In the genomic region with DNA sequence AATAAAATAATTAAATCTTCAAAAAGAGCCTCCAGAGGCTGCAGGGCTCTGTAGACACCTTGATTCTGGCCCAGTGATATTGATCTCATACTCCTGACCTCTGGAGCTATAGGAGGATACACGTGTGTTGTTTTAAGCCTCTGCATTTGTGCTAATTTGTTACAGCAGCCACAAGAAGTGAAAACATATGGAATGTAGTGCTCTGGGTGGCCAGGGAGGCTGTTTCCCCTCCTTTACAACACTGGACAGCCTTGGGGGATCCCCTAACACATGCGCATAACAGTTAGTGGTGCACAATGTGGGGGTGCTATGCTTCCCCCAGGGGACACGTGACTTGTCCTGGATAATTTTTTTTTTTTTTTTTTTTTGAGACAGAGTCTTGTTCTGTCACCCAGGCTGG, we compare ENCODE assay signal across 23 cellular contexts. TPM values are rescaled to one million over a fixed set of nuclear protein-coding genes. Genes with fewer than 3 reads are reported as not detected.
A peak's percentile ranks its signal among the peaks of the same experiment; 100 is the strongest.
DNase-seq lines count a peak whose midpoint lies in the region; ATAC-seq, FAIRE-seq and TF ChIP-seq lines count a peak whose summit lies in the region.
"Had no signal": no experiment of that assay in that cellular context is flagged by ENCODE, and none has a peak within 500 bp of the region (broad histone marks: within the 10 kb centered on the region; RNA-seq: fewer than 3 reads in every experiment).

No MANE protein-coding gene starts in this region.

- no peak overlapping the region for H3K4me3 Mint-ChIP-seq in GM23338
- H3K4me3 Mint-ChIP-seq: T-helper 17 cell had no signal

- SMC1A ChIA-PET in GM12878 (lab: Charles Lee; ENCODE audit: uncharacterized antibody, unreplicated experiment), result no interaction called here

- no peak overlapping the region for H3K9ac ChIP-seq in GM12878 (ENCODE audit: control insufficient read depth, insufficient read depth, low read length)
- H3K9ac ChIP-seq: BLaER1 had no signal

- H3K36me3 ChIP-seq in GM23338 (ENCODE audit: insufficient read depth), result no peaks in the 10 kb centered on the region
- H3K36me3 ChIP-seq in GM12878 (ENCODE audit: control insufficient read depth in 2 of 2, insufficient read depth in 2 of 2, low read length in 1 of 2), result no peaks in the 10 kb centered on the region
- H3K36me3 ChIP-seq: BLaER1 had no signal

- peaks cover 3% of the 10 kb centered on the region; the same call in 1 of the 3 replicates for H3K9me3 Mint-ChIP-seq in GM23338
- H3K9me3 Mint-ChIP-seq: CD4-positive, CD25-positive, alpha-beta regulatory T cell had no signal

- H4K20me1 ChIP-seq in GM23338 (replicated peaks; ENCODE audit: insufficient read depth) (no peaks in the 10 kb centered on the region), GM12878 (ENCODE audit: control insufficient read depth, insufficient read depth) (no peaks in the 10 kb centered on the region)
- H4K20me1 ChIP-seq: BLaER1 had no signal

- peaks cover 16% of the 10 kb centered on the region for H3K4me1 Mint-ChIP-seq in GM23338

- DNase-seq in GM23338 (ENCODE audit: low spot score), result no peak
- DNase-seq in SK-N-DZ (ENCODE audit: low spot score), result peak; percentile 76
- DNase-seq in GM12878 (ENCODE audit: low read depth, low spot score), result no peak
- no peak for DNase-seq in SW 1271 (lab: John Stamatoyannopoulos, UW)
- no peak for DNase-seq in LoVo (ENCODE audit: low spot score)
- no peak for DNase-seq in putamen (ENCODE audit: low spot score)
- DNase-seq: CD4-positive, CD25-positive, alpha-beta regulatory T cell; DMS153; DND-41; KG1; MM.1S; NCI-H2029 treated with DMSO at 0.1 percent for 48 hours; NCI-H446 treated with DMSO at 0.1 percent for 48 hours; NCI-H526; NK-92 treated with Interleukin-12 subunit alpha and Interleukin-12 subunit beta, amount 100 ng/mL, for 24 hours; Right ventricle myocardium superior; RPMI8226; T-helper 17 cell had no signal

- H2AFZ ChIP-seq in GM23338 (peak overlapping the region; percentile 61; the same call in 1 of the 2 replicates), GM12878 (ENCODE audit: control insufficient read depth, low read depth, low read length) (no peak overlapping the region)

- H3K27ac Mint-ChIP-seq in GM23338, result peak overlapping the region; percentile 58; the same call in 1 of the 2 replicates
- H3K27ac Mint-ChIP-seq: T-helper 17 cell had no signal

- CTCF ChIA-PET in GM12878 (lab: Yijun Ruan, JAX), result no interaction called here

- RAD21 ChIA-PET in GM12878 (lab: Charles Lee; ENCODE audit: unreplicated experiment), result no interaction called here

- no peak for FAIRE-seq in GM12878 (lab: Jason Lieb, UNC)
- FAIRE-seq: H54 had no signal

- ATAC-seq in GM23338, result no peak
- no peak for ATAC-seq in GM12878
- ATAC-seq: T-helper 17 cell had no signal

- peaks cover 8% of the 10 kb centered on the region; the same call in 2 of the 3 replicates for H3K36me3 Mint-ChIP-seq in GM23338 (ENCODE audit: low read depth)
- H3K36me3 Mint-ChIP-seq: CD4-positive, CD25-positive, alpha-beta regulatory T cell had no signal

- H3K4me3 ChIP-seq in GM23338, result no peak overlapping the region
- H3K4me3 ChIP-seq in GM12878, result no peak overlapping the region
- H3K4me3 ChIP-seq: BLaER1 had no signal

- H3K27me3 ChIP-seq in GM23338 (ENCODE audit: insufficient read depth), result no peaks in the 10 kb centered on the region
- no peaks in the 10 kb centered on the region for H3K27me3 ChIP-seq in GM12878 (replicated peaks in 1 of 2; ENCODE audit: control insufficient read depth in 2 of 2, insufficient read depth in 2 of 2, low read length in 1 of 2)
- H3K27me3 ChIP-seq: BLaER1 had no signal

- H3K79me2 ChIP-seq in GM23338 (replicated peaks; ENCODE audit: insufficient read depth) (peaks cover 2% of the 10 kb centered on the region; the same call in 1 of the 2 replicates), GM12878 (ENCODE audit: control insufficient read depth, insufficient read depth, low read length) (peaks cover 6% of the 10 kb centered on the region)

- no peak overlapping the region for H3K4me2 ChIP-seq in GM23338
- no peak overlapping the region for H3K4me2 ChIP-seq in GM12878 (ENCODE audit: control insufficient read depth, insufficient read depth)
- H3K4me2 ChIP-seq: BLaER1 had no signal

- BruUV-seq in GM12878 (replicated peaks; lab: Mats Ljungman, UMichigan), result no TSS peak

- no peak for TF ChIP-seq CTCF in GM23338 (conservative IDR thresholded peaks at IDR 0.05; ENCODE audit: low read depth in 2 of 2)
- no peak for TF ChIP-seq CTCF in GM12878 (IDR thresholded peaks at IDR 0.05 in 2 of 3, conservative IDR thresholded peaks at IDR 0.05 in 1 of 3; ENCODE audit: control insufficient read depth in 2 of 3, extremely low read depth in 1 of 3, insufficient read depth in 1 of 3, low read depth in 3 of 3, low read length in 3 of 3)

- H3F3A ChIP-seq in GM23338 (replicated peaks; ENCODE audit: low read depth), result peaks cover 17% of the 10 kb centered on the region; the same call in 1 of the 2 replicates

- no peaks in the 10 kb centered on the region for H3K9me3 ChIP-seq in GM12878 (replicated peaks; ENCODE audit: control insufficient read depth, insufficient read depth, low read length)
- H3K9me3 ChIP-seq: BLaER1 had no signal

- in situ Hi-C loops in GM12878 (cut with MboI), result no loop called here

- no peak for TF ChIP-seq POLR2A in GM12878 (IDR thresholded peaks at IDR 0.05; ENCODE audit: low read depth, low read length)

- TF ChIP-seq RAD21 in GM12878 (IDR thresholded peaks at IDR 0.05; ENCODE audit: insufficient read depth, low read depth, low read length), result no peak

- H3K4me1 ChIP-seq in GM23338 (ENCODE audit: insufficient read depth), result peaks cover 13% of the 10 kb centered on the region
- H3K4me1 ChIP-seq in GM12878 (ENCODE audit: control insufficient read depth, insufficient read depth, low read length), result 0 out of 2 replicates have a peak, but pooled peaks cover 2% of the 10 kb centered on the region

- POLR2A ChIA-PET in GM12878 (lab: Charles Lee), result interaction anchor here (0.7 kb wide), 1 partner anchor 205 kb away, joined by 3 read pairs; no protein-coding TSS in a partner anchor

- 23% methylated on average over 3 of the region's 3 CpGs for WGBS in GM12878 (ENCODE audit: insufficient coverage, insufficient replicate concordance, low lambda C conversion rate, missing lambda C conversion rate)

- H3K9me2 ChIP-seq in GM23338 (ENCODE audit: insufficient read depth), result no peaks in the 10 kb centered on the region

- H3K27ac ChIP-seq in GM23338 (ENCODE audit: low read depth) (no peak overlapping the region), GM12878 (ENCODE audit: control insufficient read depth, insufficient read depth) (no peak overlapping the region)
- H3K27ac ChIP-seq: BLaER1 had no signal

- no peak for TF ChIP-seq EP300 in GM12878 (IDR thresholded peaks at IDR 0.05; ENCODE audit: borderline replicate concordance in 1 of 2, control insufficient read depth in 1 of 2, low read depth in 2 of 2, low read length in 2 of 2)

- intact Hi-C loops in GM12878 (cut with micrococcal nuclease; ENCODE audit: unreplicated experiment), result no loop called here

- H3K27me3 Mint-ChIP-seq in GM23338 (ENCODE audit: insufficient read depth, low read depth, poor library complexity), result peaks cover 13% of the 10 kb centered on the region
- H3K27me3 Mint-ChIP-seq: CD4-positive, CD25-positive, alpha-beta regulatory T cell; T-helper 17 cell had no signal

RNA-seq across cellular contexts. Expression of gene ZNF500, which starts 4.7 kb away (rescaled TPM):
- 12.1 and 15.3 TPM in 2 replicates for total RNA-seq in GM23338 (2014; rRNA removed; shearing (Covaris generic))
- polyA plus RNA-seq in GM23338 (2016; fragmentation: Nextera tagmentation; extraction: Ambion mirVana) (5.3 and 5.8 TPM in 2 replicates), GM12878 (2011; rRNA removed) (2.5 and 4.9 TPM in 2 replicates), GM12878 (2014; fragmentation: Illumina TruSeq; extraction: Trizol) (1.3 and 3.2 TPM in 2 replicates), GM12878 (2014; fragmentation: Nextera tagmentation; extraction: Ambion mirVana) (1 to 10 TPM in 1 of 2 experiments, under 1 TPM in 1; 0.99 to 1.0 TPM), GM12878 (2014; rRNA removed) (6.4 and 8.2 TPM in 2 replicates), GM12878 (2016; fragmentation: Nextera tagmentation; extraction: Ambion mirVana) (1 to 10 TPM; 6.7 to 7.7 TPM)
- polyA plus RNA-seq in SK-N-DZ (2014; cell fraction: cytosol; rRNA removed), result 22.1 and 25.7 TPM in 2 replicates
- polyA plus RNA-seq in SK-N-DZ (2014; cell fraction: nucleus; rRNA removed), result 21.7 and 22.9 TPM in 2 replicates
- total RNA-seq in GM12878 (2013; cell fraction: nucleolus; rRNA removed), result 34.4 and 34.9 TPM in 2 replicates
- total RNA-seq in GM12878 (2014; rRNA removed) (6.2 and 7.1 TPM in 2 replicates), GM12878 (2014; rRNA removed; fragmentation: Illumina TruSeq; extraction: Trizol) (3.5 and 4.2 TPM in 2 replicates), GM12878 (2021) (9.5 and 13.1 TPM in 2 replicates)
- polyA plus RNA-seq in GM12878 (2011; ENCODE audit: low read depth), result 2.3 TPM
- 5.6 and 7.4 TPM in 2 replicates for polyA plus RNA-seq in GM12878 (2011; cell fraction: cytosol; rRNA removed)
- 11.2 and 13.0 TPM in 2 replicates for polyA plus RNA-seq in GM12878 (2011; cell fraction: nucleus; rRNA removed)
- 3.8 and 4.8 TPM in 2 replicates for polyA plus RNA-seq in GM12878 (2012)
- polyA minus RNA-seq in GM12878 (2011; rRNA and poly(A)+ RNA removed), result 5.9 and 8.9 TPM in 2 replicates
- 2.3 and 2.9 TPM in 2 replicates for polyA minus RNA-seq in GM12878 (2011; cell fraction: cytosol; rRNA and poly(A)+ RNA removed)
- polyA minus RNA-seq in GM12878 (2011; cell fraction: nucleus; rRNA and poly(A)+ RNA removed), result 4.4 and 11.5 TPM in 2 replicates

RNA-seq across cellular contexts. Expression of gene SEPTIN12, which starts 16.5 kb away (rescaled TPM):
- total RNA-seq in GM23338 (2014; rRNA removed; shearing (Covaris generic)), result not detected in 2 replicates
- polyA plus RNA-seq in GM23338 (2016; fragmentation: Nextera tagmentation; extraction: Ambion mirVana) (not detected in 2 replicates), GM12878 (2011; rRNA removed) (not detected in 2 replicates), GM12878 (2014; fragmentation: Illumina TruSeq; extraction: Trizol) (not detected in 2 replicates), GM12878 (2014; fragmentation: Nextera tagmentation; extraction: Ambion mirVana) (not detected), GM12878 (2014; rRNA removed) (not detected in 2 replicates), GM12878 (2016; fragmentation: Nextera tagmentation; extraction: Ambion mirVana) (not detected)
- not detected in 2 replicates for polyA plus RNA-seq in SK-N-DZ (2014; cell fraction: cytosol; rRNA removed)
- 0.61 TPM in 1 of 2 replicates, not detected in the other for polyA plus RNA-seq in SK-N-DZ (2014; cell fraction: nucleus; rRNA removed)
- not detected in 2 replicates for total RNA-seq in GM12878 (2013; cell fraction: nucleolus; rRNA removed)
- total RNA-seq in GM12878 (2014; rRNA removed) (not detected in 2 replicates), GM12878 (2014; rRNA removed; fragmentation: Illumina TruSeq; extraction: Trizol) (not detected in 2 replicates), GM12878 (2021) (not detected in 2 replicates)
- polyA plus RNA-seq in GM12878 (2011; ENCODE audit: low read depth), result not detected
- polyA plus RNA-seq in GM12878 (2011; cell fraction: cytosol; rRNA removed), result not detected in 2 replicates
- polyA plus RNA-seq in GM12878 (2011; cell fraction: nucleus; rRNA removed), result 0.24 TPM in 1 of 2 replicates, not detected in the other
- not detected in 2 replicates for polyA plus RNA-seq in GM12878 (2012)
- not detected in 2 replicates for polyA minus RNA-seq in GM12878 (2011; rRNA and poly(A)+ RNA removed)
- polyA minus RNA-seq in GM12878 (2011; cell fraction: cytosol; rRNA and poly(A)+ RNA removed), result not detected in 2 replicates
- polyA minus RNA-seq in GM12878 (2011; cell fraction: nucleus; rRNA and poly(A)+ RNA removed), result not detected in 2 replicates
- total RNA-seq: A172, HT-29, Right ventricle myocardium superior, SK-MEL-5, T-helper 17 cell had no signal
- polyA plus RNA-seq: CD4-positive, CD25-positive, alpha-beta regulatory T cell had no signal

RNA-seq across cellular contexts. Expression of gene SMIM22, which starts 23.5 kb away (rescaled TPM):
- total RNA-seq in GM23338 (2014; rRNA removed; shearing (Covaris generic)), result not detected in 2 replicates
- polyA plus RNA-seq in GM23338 (2016; fragmentation: Nextera tagmentation; extraction: Ambion mirVana) (1.3 and 1.4 TPM in 2 replicates), GM12878 (2011; rRNA removed) (0.26 and 0.83 TPM in 2 replicates), GM12878 (2014; fragmentation: Illumina TruSeq; extraction: Trizol) (not detected in 2 replicates), GM12878 (2014; fragmentation: Nextera tagmentation; extraction: Ambion mirVana) (not detected), GM12878 (2014; rRNA removed) (not detected in 2 replicates), GM12878 (2016; fragmentation: Nextera tagmentation; extraction: Ambion mirVana) (not detected)
- not detected in 2 replicates for polyA plus RNA-seq in SK-N-DZ (2014; cell fraction: cytosol; rRNA removed)
- not detected in 2 replicates for polyA plus RNA-seq in SK-N-DZ (2014; cell fraction: nucleus; rRNA removed)
- not detected in 2 replicates for total RNA-seq in GM12878 (2013; cell fraction: nucleolus; rRNA removed)
- total RNA-seq in GM12878 (2014; rRNA removed) (not detected in 2 replicates), GM12878 (2014; rRNA removed; fragmentation: Illumina TruSeq; extraction: Trizol) (not detected in 2 replicates), GM12878 (2021) (0.61 TPM in 1 of 2 replicates, not detected in the other)
- polyA plus RNA-seq in GM12878 (2011; ENCODE audit: low read depth), result not detected
- polyA plus RNA-seq in GM12878 (2011; cell fraction: cytosol; rRNA removed), result 1.3 TPM in 2 replicates
- 1.5 and 2.1 TPM in 2 replicates for polyA plus RNA-seq in GM12878 (2011; cell fraction: nucleus; rRNA removed)
- polyA plus RNA-seq in GM12878 (2012), result not detected in 2 replicates
- not detected in 2 replicates for polyA minus RNA-seq in GM12878 (2011; rRNA and poly(A)+ RNA removed)
- not detected in 2 replicates for polyA minus RNA-seq in GM12878 (2011; cell fraction: cytosol; rRNA and poly(A)+ RNA removed)
- not detected in 2 replicates for polyA minus RNA-seq in GM12878 (2011; cell fraction: nucleus; rRNA and poly(A)+ RNA removed)
- total RNA-seq: A172; CD4-positive, CD25-positive, alpha-beta regulatory T cell; Right ventricle myocardium superior; SK-MEL-5; T-helper 17 cell had no signal
- polyA plus RNA-seq: CD4-positive, CD25-positive, alpha-beta regulatory T cell had no signal

RNA-seq across cellular contexts. Expression of gene ROGDI, which starts 30.8 kb away (rescaled TPM):
- total RNA-seq in GM23338 (2014; rRNA removed; shearing (Covaris generic)), result 23.3 and 38.8 TPM in 2 replicates
- polyA plus RNA-seq in GM23338 (2016; fragmentation: Nextera tagmentation; extraction: Ambion mirVana) (30.3 and 31.9 TPM in 2 replicates), GM12878 (2011; rRNA removed) (8.5 and 12.9 TPM in 2 replicates), GM12878 (2014; fragmentation: Illumina TruSeq; extraction: Trizol) (1.9 and 7.6 TPM in 2 replicates), GM12878 (2014; fragmentation: Nextera tagmentation; extraction: Ambion mirVana) (1 to 10 TPM in 1 of 2 experiments, under 1 TPM in 1; 0.40 to 2.2 TPM), GM12878 (2014; rRNA removed) (21.3 and 22.8 TPM in 2 replicates), GM12878 (2016; fragmentation: Nextera tagmentation; extraction: Ambion mirVana) (10 to 100 TPM; 23.1 to 23.5 TPM)
- polyA plus RNA-seq in SK-N-DZ (2014; cell fraction: cytosol; rRNA removed), result 51.0 and 59.5 TPM in 2 replicates
- polyA plus RNA-seq in SK-N-DZ (2014; cell fraction: nucleus; rRNA removed), result 173 and 199 TPM in 2 replicates
- total RNA-seq in GM12878 (2013; cell fraction: nucleolus; rRNA removed), result 14.3 and 14.6 TPM in 2 replicates
- total RNA-seq in GM12878 (2014; rRNA removed) (11.6 and 15.9 TPM in 2 replicates), GM12878 (2014; rRNA removed; fragmentation: Illumina TruSeq; extraction: Trizol) (7.9 and 8.0 TPM in 2 replicates), GM12878 (2021) (13.7 and 14.7 TPM in 2 replicates)
- polyA plus RNA-seq in GM12878 (2011; ENCODE audit: low read depth), result 5.7 TPM
- polyA plus RNA-seq in GM12878 (2011; cell fraction: cytosol; rRNA removed), result 20.4 and 28.6 TPM in 2 replicates
- 58.6 and 63.0 TPM in 2 replicates for polyA plus RNA-seq in GM12878 (2011; cell fraction: nucleus; rRNA removed)
- 18.5 and 22.9 TPM in 2 replicates for polyA plus RNA-seq in GM12878 (2012)
- polyA minus RNA-seq in GM12878 (2011; rRNA and poly(A)+ RNA removed), result 4.5 and 13.1 TPM in 2 replicates
- 4.7 and 8.5 TPM in 2 replicates for polyA minus RNA-seq in GM12878 (2011; cell fraction: cytosol; rRNA and poly(A)+ RNA removed)
- 4.4 and 7.1 TPM in 2 replicates for polyA minus RNA-seq in GM12878 (2011; cell fraction: nucleus; rRNA and poly(A)+ RNA removed)

RNA-seq across cellular contexts. Expression of gene DNAAF8, which starts 37.3 kb away (rescaled TPM):
- total RNA-seq in GM23338 (2014; rRNA removed; shearing (Covaris generic)), result 1.3 TPM in 1 of 2 replicates, not detected in the other
- 0.34 TPM in 1 of 2 replicates, not detected in the other for polyA plus RNA-seq in GM23338 (2016; fragmentation: Nextera tagmentation; extraction: Ambion mirVana)
- 0.14 and 0.36 TPM in 2 replicates for polyA plus RNA-seq in SK-N-DZ (2014; cell fraction: cytosol; rRNA removed)
- 0.43 and 0.60 TPM in 2 replicates for polyA plus RNA-seq in SK-N-DZ (2014; cell fraction: nucleus; rRNA removed)
- total RNA-seq in GM12878 (2013; cell fraction: nucleolus; rRNA removed), result not detected in 2 replicates
- 0.22 and 0.56 TPM in 2 replicates for total RNA-seq in GM12878 (2014; rRNA removed)
- total RNA-seq in GM12878 (2014; rRNA removed; fragmentation: Illumina TruSeq; extraction: Trizol), result 0.09 and 0.22 TPM in 2 replicates
- total RNA-seq in GM12878 (2021), result 0.21 and 0.36 TPM in 2 replicates
- polyA plus RNA-seq in GM12878 (2011; ENCODE audit: low read depth), result 0.39 TPM
- 0.03 and 0.22 TPM in 2 replicates for polyA plus RNA-seq in GM12878 (2011; rRNA removed)
- polyA plus RNA-seq in GM12878 (2011; cell fraction: cytosol; rRNA removed), result 0.24 and 0.30 TPM in 2 replicates
- 0.31 and 0.37 TPM in 2 replicates for polyA plus RNA-seq in GM12878 (2011; cell fraction: nucleus; rRNA removed)
- 0.31 and 0.51 TPM in 2 replicates for polyA plus RNA-seq in GM12878 (2012)
- 0.01 TPM in 1 of 2 replicates, not detected in the other for polyA plus RNA-seq in GM12878 (2014; fragmentation: Illumina TruSeq; extraction: Trizol)
- polyA plus RNA-seq in GM12878 (2014; fragmentation: Nextera tagmentation; extraction: Ambion mirVana), result not detected
- 0.13 and 0.16 TPM in 2 replicates for polyA plus RNA-seq in GM12878 (2014; rRNA removed)
- under 1 TPM; 0.21 to 0.78 TPM for polyA plus RNA-seq in GM12878 (2016; fragmentation: Nextera tagmentation; extraction: Ambion mirVana)
- polyA minus RNA-seq in GM12878 (2011; rRNA and poly(A)+ RNA removed), result 0.07 and 0.57 TPM in 2 replicates
- not detected in 2 replicates for polyA minus RNA-seq in GM12878 (2011; cell fraction: cytosol; rRNA and poly(A)+ RNA removed)
- not detected in 2 replicates for polyA minus RNA-seq in GM12878 (2011; cell fraction: nucleus; rRNA and poly(A)+ RNA removed)
- total RNA-seq: CD4-positive, CD25-positive, alpha-beta regulatory T cell; T-helper 17 cell had no signal
